In genomic region chr6:144931172-144932035, GRCh38 we compare ENCODE assay signal across 1 cellular context.
TF ChIP-seq lines count a peak whose summit lies in the region.

No MANE protein-coding gene starts in this region.

TF ChIP-seq in HEK293, 187 proteins besides CTCF, POLR2A, EP300 and RAD21 (continued from another document):
- no peak for TF ChIP-seq HOXD13 (CRISPR knock-in tag; IDR thresholded peaks at IDR 0.05; ENCODE audit: borderline replicate concordance)
- TF ChIP-seq ZNF335 (tag by site-specific recombination; conservative IDR thresholded peaks at IDR 0.05): no peak
- no peak for TF ChIP-seq ZBTB7A (tag by site-specific recombination; IDR thresholded peaks at IDR 0.05; ENCODE audit: low read depth)
- peak; percentile 40; the same call in 1 of the 2 replicates for TF ChIP-seq SCRT2 (tag by site-specific recombination; IDR thresholded peaks at IDR 0.05)
- no peak for TF ChIP-seq ZNF830 (tag by site-specific recombination; IDR thresholded peaks at IDR 0.05; ENCODE audit: low read depth)
- peak; percentile 18; the same call in 1 of the 2 replicates for TF ChIP-seq ZNF660 (tag by site-specific recombination; IDR thresholded peaks at IDR 0.05)
- TF ChIP-seq BCL6B (tag by site-specific recombination; IDR thresholded peaks at IDR 0.05): no peak
- TF ChIP-seq ZBTB20 (tag by site-specific recombination; IDR thresholded peaks at IDR 0.05): no peak
- TF ChIP-seq ZNF223 (tag by site-specific recombination; IDR thresholded peaks at IDR 0.05): no peak
- TF ChIP-seq ZNF211 (tag by site-specific recombination; IDR thresholded peaks at IDR 0.05; ENCODE audit: low read depth): no peak
- no peak for TF ChIP-seq ATF2 (tag by site-specific recombination; IDR thresholded peaks at IDR 0.05; ENCODE audit: low read depth)
- no peak for TF ChIP-seq ZBTB49 (tag by site-specific recombination; IDR thresholded peaks at IDR 0.05; ENCODE audit: low read depth)
